Comparison of ENCODE assay signal across 8 cellular contexts in the genomic region with DNA sequence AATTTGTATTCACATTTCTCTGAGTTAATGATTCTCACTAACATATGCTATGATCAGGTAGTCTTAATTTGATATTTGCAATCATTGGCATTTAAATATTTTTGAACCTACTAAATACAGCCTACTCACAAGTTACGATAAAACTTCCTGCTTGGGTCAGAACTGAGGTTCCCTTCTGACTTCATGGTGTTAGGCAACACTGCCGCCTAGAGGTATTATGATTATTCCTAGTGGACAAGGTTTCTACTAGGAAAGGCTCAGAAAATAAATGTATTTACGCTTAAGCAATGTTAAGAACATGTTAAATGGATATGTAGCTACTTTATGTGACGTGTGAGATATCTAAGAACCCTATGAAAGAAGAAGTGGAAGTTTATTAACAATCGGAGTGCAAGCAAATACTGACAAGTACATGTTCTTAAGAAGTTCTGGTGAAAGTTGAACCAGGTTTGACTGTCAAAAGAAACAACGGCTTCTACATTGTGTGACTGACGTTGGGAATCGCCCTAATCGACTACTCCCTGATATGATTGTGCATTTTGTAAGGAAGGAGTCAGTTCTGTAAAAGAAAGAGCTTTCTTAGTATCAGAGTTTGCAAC.
DNase-seq lines count a peak whose midpoint lies in the region; ATAC-seq and TF ChIP-seq lines count a peak whose summit lies in the region.

No MANE protein-coding gene starts in this region.

- POLR2A ChIA-PET in AG04450 (lab: Yijun Ruan, JAX) (no interaction called here), SK-N-SH (lab: Yijun Ruan, JAX) (no interaction called here)

- no peak overlapping the region for H3K4me3 ChIP-seq in AG04450 (ENCODE audit: low read depth, low read length)
- H3K4me3 ChIP-seq in MM.1S (ENCODE audit: low read length) = no peak overlapping the region
- no peak overlapping the region; a peak in 1 of 4 replicates for H3K4me3 ChIP-seq in SK-N-SH (ENCODE audit: low read depth in 2 of 2, low read length in 1 of 2)
- no peak overlapping the region for H3K4me3 ChIP-seq in gastroesophageal sphincter
- no peak overlapping the region for H3K4me3 ChIP-seq in skeletal muscle cell (ENCODE audit: low read depth, low read length)

- 35% methylated on average over 9 of the region's 9 CpGs for WGBS in SK-N-SH (ENCODE audit: low lambda C conversion rate)
- 23 to 39% methylated on average over 9 of the region's 9 CpGs for WGBS in gastroesophageal sphincter (ENCODE audit: low coverage in 1 of 2), 2 donors

- H3F3A ChIP-seq in MM.1S (ENCODE audit: insufficient read depth, low read length) (no peaks in the 10 kb centered on the region), SK-N-SH (replicated peaks; ENCODE audit: insufficient read depth) (no peaks in the 10 kb centered on the region)

- TF ChIP-seq EP300 in SK-N-SH (IDR thresholded peaks at IDR 0.05; ENCODE audit: borderline replicate concordance in 1 of 2, low read depth in 1 of 2, low read length in 1 of 2) = no peak
- TF ChIP-seq EP300 in gastroesophageal sphincter (IDR thresholded peaks at IDR 0.05) = no peak

- no peak for TF ChIP-seq POLR2A in gastroesophageal sphincter (IDR thresholded peaks at IDR 0.05)

- DNase-seq in AG04450 (ENCODE audit: low read depth, low spot score) (no peak), MM.1S (peak; percentile 21), SK-N-SH (peak; percentile 19), skeletal muscle cell (ENCODE audit: low read depth) (peak; percentile 15), HuH-7.5 (ENCODE audit: low spot score) (no peak), HuH-7 (ENCODE audit: low spot score) (no peak)

- H3K79me2 ChIP-seq in MM.1S (ENCODE audit: low read length) (no peaks in the 10 kb centered on the region), SK-N-SH (ENCODE audit: insufficient read depth) (no peaks in the 10 kb centered on the region)

- H3K27me3 ChIP-seq in AG04450 (ENCODE audit: control insufficient read depth, insufficient read depth, low read length) = no peaks in the 10 kb centered on the region
- no peaks in the 10 kb centered on the region for H3K27me3 ChIP-seq in MM.1S (replicated peaks; ENCODE audit: insufficient read depth, low read length)
- no peaks in the 10 kb centered on the region for H3K27me3 ChIP-seq in SK-N-SH (ENCODE audit: insufficient read depth)
- no peaks in the 10 kb centered on the region for H3K27me3 ChIP-seq in gastroesophageal sphincter

- H3K4me1 ChIP-seq in MM.1S (ENCODE audit: low read length) = no peaks in the 10 kb centered on the region
- no peaks in the 10 kb centered on the region for H3K4me1 ChIP-seq in SK-N-SH (ENCODE audit: control insufficient read depth in 1 of 2, insufficient read depth in 2 of 2, low read depth in 1 of 2, low read length in 1 of 2)
- H3K4me1 ChIP-seq in gastroesophageal sphincter = no peaks in the 10 kb centered on the region

- peaks cover under 1% of the 10 kb centered on the region; the same call in 1 of the 2 replicates for H3K9me3 ChIP-seq in AG04450 (ENCODE audit: control insufficient read depth, insufficient read depth, low read length)
- no peaks in the 10 kb centered on the region for H3K9me3 ChIP-seq in MM.1S (replicated peaks; ENCODE audit: insufficient read depth, low read length)
- no peaks in the 10 kb centered on the region for H3K9me3 ChIP-seq in SK-N-SH
- no peaks in the 10 kb centered on the region for H3K9me3 ChIP-seq in gastroesophageal sphincter

- H3K36me3 ChIP-seq in MM.1S (replicated peaks; ENCODE audit: insufficient read depth, low read length) (no peaks in the 10 kb centered on the region), SK-N-SH (replicated peaks in 1 of 2; ENCODE audit: control insufficient read depth in 1 of 2, insufficient read depth in 2 of 2, low read length in 1 of 2) (no peaks in the 10 kb centered on the region), gastroesophageal sphincter (no peaks in the 10 kb centered on the region)

- H3K27ac ChIP-seq in AG04450 (ENCODE audit: low read depth, low read length) = no peak overlapping the region
- H3K27ac ChIP-seq in MM.1S (ENCODE audit: low read length) = no peak overlapping the region
- no peak overlapping the region for H3K27ac ChIP-seq in SK-N-SH (ENCODE audit: low read depth in 2 of 2, low read length in 1 of 2)
- H3K27ac ChIP-seq in gastroesophageal sphincter = no peak overlapping the region

- H4K20me1 ChIP-seq in MM.1S (ENCODE audit: insufficient read depth, low read length) = no peaks in the 10 kb centered on the region
- H4K20me1 ChIP-seq in SK-N-SH (ENCODE audit: insufficient read depth) = no peaks in the 10 kb centered on the region

- TF ChIP-seq RAD21 in SK-N-SH (IDR thresholded peaks at IDR 0.05; ENCODE audit: low read length) = peak; percentile 87

- peak; percentile 50 for TF ChIP-seq CTCF in AG04450 (IDR thresholded peaks at IDR 0.05; ENCODE audit: low read depth, low read length)
- peak; percentile 40; the same call in 1 of the 3 replicates for TF ChIP-seq CTCF in GM12872 (IDR thresholded peaks at IDR 0.05; ENCODE audit: insufficient read depth, low read depth, low read length)
- peak; percentile 36 for TF ChIP-seq CTCF in MM.1S (IDR thresholded peaks at IDR 0.05; ENCODE audit: low read length)
- TF ChIP-seq CTCF in SK-N-SH (IDR thresholded peaks at IDR 0.05) = peak; percentile 70
- peak in 3 of 4 experiments; percentile 8 to 36 (median 32) for TF ChIP-seq CTCF in gastroesophageal sphincter (IDR thresholded peaks at IDR 0.05)

- H3K4me2 ChIP-seq in MM.1S (ENCODE audit: low read depth, low read length) = no peak overlapping the region
- H3K4me2 ChIP-seq in SK-N-SH = no peak overlapping the region

- CTCF ChIA-PET in AG04450 (lab: Charles Lee) = no interaction called here
- CTCF ChIA-PET in SK-N-SH (lab: Yijun Ruan, JAX) = interaction anchor here (0.6 to 2.0 kb wide), 20 partner anchors 10 to 960 kb away, joined by 3 to 10 read pairs (median 3); no protein-coding TSS in a partner anchor

- no peaks in the 10 kb centered on the region for H3K9me2 ChIP-seq in MM.1S (replicated peaks; ENCODE audit: insufficient read depth, low read length)
- H3K9me2 ChIP-seq in SK-N-SH = no peaks in the 10 kb centered on the region

- ATAC-seq in gastroesophageal sphincter = no peak

- no peak overlapping the region for H3K9ac ChIP-seq in MM.1S (ENCODE audit: low read length)
- no peak overlapping the region for H3K9ac ChIP-seq in SK-N-SH

- no peak overlapping the region for H2AFZ ChIP-seq in MM.1S (ENCODE audit: low read length)
- H2AFZ ChIP-seq in SK-N-SH (ENCODE audit: low read depth) = no peak overlapping the region

TF ChIP-seq in SK-N-SH, 30 proteins besides CTCF, POLR2A, EP300 and RAD21:
- TF ChIP-seq TAF1 (IDR thresholded peaks at IDR 0.05; ENCODE audit: borderline replicate concordance, low read depth, low read length) (no peak), POLR2AphosphoS5 (IDR thresholded peaks at IDR 0.05; ENCODE audit: low read depth, low read length) (no peak), SMC3 (IDR thresholded peaks at IDR 0.05; ENCODE audit: low read depth, low read length) (peak; percentile 54)
TF ChIP-seq in SK-N-SH: peak in this region for 1.

Comparison
In these comparisons a context has a peak if more than half of its experiments do, and no peak if none do; other contexts are left out.
1. DNase-seq: peak in MM.1S (single experiment), SK-N-SH (single experiment) and skeletal muscle cell (single experiment); none in AG04450 (single experiment), HuH-7.5 (single experiment) and HuH-7 (single experiment).
2. Peak in every context shown above with its lines, with median percentiles within 50 percentile points of each other: CTCF ChIP-seq.